Comparison of ENCODE assay signal across 27 cellular contexts in the genomic region with DNA sequence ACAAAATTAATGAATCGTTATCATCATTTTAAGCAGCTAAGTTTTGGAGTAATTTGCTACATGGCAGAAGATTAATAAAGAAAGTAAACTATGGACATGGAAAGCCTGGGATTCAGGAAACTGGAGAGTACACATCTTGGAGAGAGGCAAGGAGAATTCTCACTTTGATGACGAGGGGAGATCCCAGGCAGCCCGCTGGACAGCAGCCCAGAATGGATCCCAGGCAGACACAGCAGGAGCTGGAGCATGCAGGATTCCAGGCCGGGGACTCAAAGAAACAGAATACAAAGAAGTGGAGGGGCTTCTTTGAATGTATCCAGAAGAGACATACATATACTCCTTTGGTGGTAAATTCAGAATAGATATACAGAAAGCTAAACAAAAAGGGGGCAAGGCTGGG.
"Had no signal": no experiment of that assay in that cellular context is flagged by ENCODE, and none has a peak within 500 bp of the region (broad histone marks: within the 10 kb centered on the region; RNA-seq: fewer than 3 reads in every experiment).

No MANE protein-coding gene starts in this region.

- H3K4me3 ChIP-seq: left ventricle myocardium inferior, lung, mucosa of descending colon, psoas muscle, right lobe of liver, smooth muscle cell, stomach, testis, tibial artery, upper lobe of right lung had no signal

- H3K27me3 ChIP-seq: neutrophil, right lobe of liver, stomach, testis, tibial artery, upper lobe of right lung had no signal

- H3K36me3 Mint-ChIP-seq: naive thymus-derived CD4-positive, alpha-beta T cell; natural killer cell treated with Interleukin-12 subunit alpha and Interleukin-12 subunit beta and Interleukin-15 and Interleukin-18, amount 100 ng/mL, for 72 hours; stimulated activated naive B cell treated with anti-CD40 and anti-IgM and Interleukin-4, amounts not matched to agents 10 μg/mL and 1 μg/mL and 100 μg/mL, for 72 hours had no signal

- H3K4me1 ChIP-seq: left ventricle myocardium inferior, parathyroid adenoma, psoas muscle, right lobe of liver, testis had no signal

- H2AFZ ChIP-seq: parathyroid adenoma had no signal

- H3K4me1 Mint-ChIP-seq: immature natural killer cell had no signal

- H3K4me3 Mint-ChIP-seq: immature natural killer cell; naive thymus-derived CD4-positive, alpha-beta T cell; natural killer cell treated with Interleukin-12 subunit alpha and Interleukin-12 subunit beta and Interleukin-15 and Interleukin-18, amount 100 ng/mL, for 72 hours; neural crest cell; stimulated activated naive B cell treated with anti-CD40 and anti-IgM and Interleukin-4, amounts not matched to agents 10 μg/mL and 1 μg/mL and 100 μg/mL, for 72 hours had no signal

- H3K4me2 ChIP-seq: smooth muscle cell had no signal

- H3K27ac Mint-ChIP-seq: immature natural killer cell; natural killer cell treated with Interleukin-12 subunit alpha and Interleukin-12 subunit beta and Interleukin-15 and Interleukin-18, amount 100 ng/mL, for 72 hours; stimulated activated naive B cell treated with anti-CD40 and anti-IgM and Interleukin-4, amounts not matched to agents 10 μg/mL and 1 μg/mL and 100 μg/mL, for 72 hours had no signal

- H3K79me2 ChIP-seq: parathyroid adenoma had no signal

- ATAC-seq: left colon; mucosa of descending colon; naive thymus-derived CD4-positive, alpha-beta T cell; natural killer cell treated with Interleukin-12 subunit alpha and Interleukin-12 subunit beta and Interleukin-15 and Interleukin-18, amount 100 ng/mL, for 72 hours; psoas muscle; right lobe of liver; stimulated activated naive B cell treated with anti-CD40 and anti-IgM and Interleukin-4, amounts not matched to agents 10 μg/mL and 1 μg/mL and 100 μg/mL, for 72 hours; stimulated activated naive CD8-positive, alpha-beta T cell treated with anti-CD3 and anti-CD28 coated beads, Interleukin-15, Interleukin-2, amounts not matched to agents 100 U/mL and 50 U/mL, for 24 hours; upper lobe of right lung had no signal

- H3K9me3 Mint-ChIP-seq: immature natural killer cell; naive thymus-derived CD4-positive, alpha-beta T cell; natural killer cell treated with Interleukin-12 subunit alpha and Interleukin-12 subunit beta and Interleukin-15 and Interleukin-18, amount 100 ng/mL, for 72 hours had no signal

- H3K27ac ChIP-seq: left ventricle myocardium inferior, neutrophil, parathyroid adenoma, psoas muscle, right lobe of liver, stomach, testis, tibial artery, upper lobe of right lung had no signal

- H3K36me3 ChIP-seq: left ventricle myocardium inferior, neutrophil, right lobe of liver, stomach, tibial artery, upper lobe of right lung had no signal

- H3K9ac ChIP-seq: parathyroid adenoma had no signal

- H3K9me3 ChIP-seq: left ventricle myocardium inferior, mucosa of descending colon, neutrophil, psoas muscle, right lobe of liver, testis, upper lobe of right lung had no signal

- DNase-seq: immature natural killer cell; kidney; left colon; left ventricle myocardium inferior; mesendoderm; midbrain; mucosa of descending colon; naive thymus-derived CD4-positive, alpha-beta T cell; occipital lobe; psoas muscle; right lobe of liver; stimulated activated CD4-positive, alpha-beta T cell treated with anti-CD3 and anti-CD28 coated beads, Interleukin-15, amount 100 ng/mL, for 24 hours; stimulated activated CD4-positive, alpha-beta T cell treated with anti-CD3 and anti-CD28 coated beads, Interleukin-2, amount 100 ng/mL, for 24 hours; stimulated activated CD4-positive, alpha-beta T cell treated with anti-CD3 and anti-CD28 coated beads, Interleukin-4, amount 100 ng/mL, for 1 hour; stimulated activated naive B cell treated with anti-CD40 and anti-IgM and Interleukin-4, amounts not matched to agents 10 μg/mL and 1 μg/mL and 100 μg/mL, for 72 hours; stimulated activated naive CD8-positive, alpha-beta T cell treated with anti-CD3 and anti-CD28 coated beads, Interleukin-15, Interleukin-2, amounts not matched to agents 100 U/mL and 50 U/mL, for 24 hours; stomach; testis; tibial artery; trophoblast cell; upper lobe of right lung had no signal
